34 cellular contexts compared by ENCODE assay signal in genomic region chr6:158941246-158941645, GRCh38.
"Had no signal": no experiment of that assay in that cellular context is flagged by ENCODE, and none has a peak within 500 bp of the region (broad histone marks: within the 10 kb centered on the region; RNA-seq: fewer than 3 reads in every experiment).

No MANE protein-coding gene starts in this region.

- H3K4me1 ChIP-seq: ascending aorta had no signal

- H3K9me3 Mint-ChIP-seq: activated CD8-positive, alpha-beta T cell treated with anti-CD3 and anti-CD28 coated beads for 36 hours; activated naive CD4-positive, alpha-beta T cell treated with anti-CD3 and anti-CD28 coated beads, Interleukin-2, amount 50 U/mL, for 24 hours; central memory CD8-positive, alpha-beta T cell had no signal

- ATAC-seq: activated CD8-positive, alpha-beta T cell treated with anti-CD3 and anti-CD28 coated beads for 36 hours; activated naive CD8-positive, alpha-beta T cell treated with anti-CD3 and anti-CD28 coated beads, Interleukin-2, amount 50 U/mL, for 24 hours had no signal

- H3K27ac ChIP-seq: ascending aorta, cardiac muscle cell, VCaP had no signal

- DNase-seq: activated B cell treated with CpG ODN at 0.5 μM for 24 hours; activated CD4-positive, alpha-beta memory T cell treated with anti-CD3 and anti-CD28 coated beads for 36 hours; activated CD4-positive, alpha-beta T cell treated with anti-CD3 and anti-CD28 coated beads for 4 hours; activated CD4-positive, alpha-beta T cell treated with anti-CD3 and anti-CD28 coated beads, Interleukin-2, amount 10 ng/mL, durations not matched to agents 7 days and 5 days; activated CD4-positive, CD25-positive, alpha-beta regulatory T cell treated with anti-CD3 and anti-CD28 coated beads, Interleukin-2, amount 50 U/mL, for 72 hours; activated CD8-positive, alpha-beta memory T cell treated with anti-CD3 and anti-CD28 coated beads, Interleukin-2, amount 50 U/mL, for 4 hours; activated CD8-positive, alpha-beta T cell treated with anti-CD3 and anti-CD28 coated beads for 36 hours; activated effector memory CD4-positive, alpha-beta T cell treated with Interleukin-2 at 50 U/mL for 16 hours; activated gamma-delta T cell; activated naive CD4-positive, alpha-beta T cell treated with anti-CD3 and anti-CD28 coated beads, Interleukin-2, amount 10 ng/mL, durations not matched to agents 7 days and 5 days; activated naive CD4-positive, alpha-beta T cell treated with Interleukin-2 at 50 U/mL for 16 hours; activated naive CD8-positive, alpha-beta T cell treated with anti-CD3 and anti-CD28 coated beads, Interleukin-2, amount 10 ng/mL, durations not matched to agents 7 days and 5 days; activated naive CD8-positive, alpha-beta T cell treated with anti-CD3 and anti-CD28 coated beads, Interleukin-2, amount 50 U/mL, for 24 hours; activated T-cell treated with anti-CD3 and anti-CD28 coated beads, Interleukin-2, amount 50 U/mL, for 24 hours; activated T-cell treated with anti-CD3 and anti-CD28 coated beads, Interleukin-2, amount 50 U/mL, for 48 hours; amygdala; anterior cingulate cortex; caudate nucleus; cerebellar nuclear complex; T-helper 1 cell; T-helper 2 cell; T-helper 9 cell had no signal

- H3K27ac Mint-ChIP-seq: activated B cell treated with CpG ODN at 0.5 μM for 24 hours; activated CD4-positive, alpha-beta memory T cell treated with anti-CD3 and anti-CD28 coated beads for 36 hours; activated CD4-positive, alpha-beta T cell treated with anti-CD3 and anti-CD28 coated beads, Interleukin-2, amount 10 ng/mL, durations not matched to agents 7 days and 5 days; activated CD8-positive, alpha-beta T cell treated with anti-CD3 and anti-CD28 coated beads for 36 hours; activated naive CD4-positive, alpha-beta T cell treated with anti-CD3 and anti-CD28 coated beads, Interleukin-2, amount 10 ng/mL, durations not matched to agents 7 days and 5 days; activated naive CD4-positive, alpha-beta T cell treated with anti-CD3 and anti-CD28 coated beads, Interleukin-2, amount 50 U/mL, for 24 hours; activated naive CD8-positive, alpha-beta T cell; activated naive CD8-positive, alpha-beta T cell treated with anti-CD3 and anti-CD28 coated beads, Interleukin-2, amount 10 ng/mL, durations not matched to agents 7 days and 5 days; activated naive CD8-positive, alpha-beta T cell treated with anti-CD3 and anti-CD28 coated beads, Interleukin-2, amount 50 U/mL, for 24 hours; activated T-cell treated with anti-CD3 and anti-CD28 coated beads, Interleukin-2, amount 50 U/mL, for 24 hours; activated T-helper 2 cell treated with anti-CD3 and anti-CD28 coated beads, Interferon-gamma antibody, Interleukin-2, Interleukin-4, amounts not matched to agents 10 μg/mL and 5 μg/mL and 100 μg/mL, durations not matched to agents 14 hours and 24 hours and 36 hours; brain; T-helper 1 cell treated with Interleukin-12 subunit alpha and Interleukin-12 subunit beta and Interleukin-4 antibody, amounts not matched to agents 30 μg/mL and 1 μg/mL, for 36 hours; T-helper 2 cell treated with Interferon-gamma antibody and Interleukin-4, amounts not matched to agents 5 μg/mL and 100 μg/mL, for 36 hours had no signal

- H3K27me3 ChIP-seq: ascending aorta, cardiac muscle cell had no signal

- H3K4me3 Mint-ChIP-seq: activated B cell treated with CpG ODN at 0.5 μM for 24 hours; activated CD4-positive, alpha-beta memory T cell treated with anti-CD3 and anti-CD28 coated beads for 36 hours; activated CD4-positive, alpha-beta T cell treated with anti-CD3 and anti-CD28 coated beads, Interleukin-2, amount 10 ng/mL, durations not matched to agents 7 days and 5 days; activated CD8-positive, alpha-beta T cell treated with anti-CD3 and anti-CD28 coated beads for 36 hours; activated naive CD4-positive, alpha-beta T cell treated with anti-CD3 and anti-CD28 coated beads, Interleukin-2, amount 10 ng/mL, durations not matched to agents 7 days and 5 days; activated naive CD4-positive, alpha-beta T cell treated with anti-CD3 and anti-CD28 coated beads, Interleukin-2, amount 50 U/mL, for 24 hours; activated naive CD8-positive, alpha-beta T cell; activated naive CD8-positive, alpha-beta T cell treated with anti-CD3 and anti-CD28 coated beads, Interleukin-2, amount 10 ng/mL, durations not matched to agents 7 days and 5 days; activated naive CD8-positive, alpha-beta T cell treated with anti-CD3 and anti-CD28 coated beads, Interleukin-2, amount 50 U/mL, for 24 hours; activated T-cell treated with anti-CD3 and anti-CD28 coated beads, Interleukin-2, amount 50 U/mL, for 24 hours; brain; central memory CD8-positive, alpha-beta T cell; T-helper 1 cell treated with Interleukin-12 subunit alpha and Interleukin-12 subunit beta and Interleukin-4 antibody, amounts not matched to agents 30 μg/mL and 1 μg/mL, for 36 hours; T-helper 2 cell treated with Interferon-gamma antibody and Interleukin-4, amounts not matched to agents 5 μg/mL and 100 μg/mL, for 36 hours had no signal

- H3K4me3 ChIP-seq: ascending aorta, cardiac muscle cell had no signal

- H3K36me3 Mint-ChIP-seq: activated naive CD4-positive, alpha-beta T cell treated with anti-CD3 and anti-CD28 coated beads, Interleukin-2, amount 10 ng/mL, durations not matched to agents 7 days and 5 days; activated naive CD8-positive, alpha-beta T cell treated with anti-CD3 and anti-CD28 coated beads, Interleukin-2, amount 10 ng/mL, durations not matched to agents 7 days and 5 days had no signal

- H3K9me3 ChIP-seq: ascending aorta had no signal

- H3K36me3 ChIP-seq: ascending aorta, cardiac muscle cell had no signal

- H3K27me3 Mint-ChIP-seq: activated B cell treated with CpG ODN at 0.5 μM for 24 hours; activated naive CD8-positive, alpha-beta T cell; brain had no signal

- FAIRE-seq: bronchial epithelial cell, TTC549 had no signal
